ENCODE assay signal across 2 cellular contexts in the genomic region with DNA sequence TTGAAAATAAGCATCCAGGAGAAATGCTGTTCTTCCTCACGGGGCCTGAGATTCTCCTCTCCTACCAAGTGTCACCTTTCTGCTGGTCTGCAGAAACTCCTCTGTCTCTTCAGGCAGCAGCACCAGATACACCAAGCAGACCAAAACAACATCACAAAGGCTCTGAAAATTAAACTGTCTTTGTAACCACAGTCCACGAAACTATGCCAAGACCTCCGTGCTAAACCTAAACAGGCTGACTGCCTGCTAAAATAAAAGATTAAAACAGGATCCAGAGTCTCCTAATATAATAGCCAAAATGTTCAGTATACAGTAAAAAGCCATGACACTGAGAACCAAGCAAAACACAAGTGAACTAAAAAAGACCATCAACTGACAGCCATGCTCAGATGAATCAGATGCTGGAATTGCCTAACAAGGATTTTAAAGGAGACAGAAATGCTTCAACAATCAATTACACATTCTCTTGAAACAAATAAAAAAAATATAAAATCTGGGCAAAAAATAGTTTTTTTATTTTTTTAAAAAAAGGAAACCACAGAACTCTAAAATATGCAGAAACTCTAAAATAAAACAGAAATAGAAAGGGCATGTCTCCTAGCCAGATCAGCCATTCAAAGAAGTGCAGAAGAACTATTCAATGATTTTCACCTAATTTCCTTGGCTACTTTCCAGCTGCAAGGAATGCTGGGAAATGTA.
TF ChIP-seq lines count a peak whose summit lies in the region.

No MANE protein-coding gene starts in this region.

TF ChIP-seq in HEK293, 187 proteins besides CTCF, POLR2A, EP300 and RAD21 (continued from another document):
- TF ChIP-seq, protein P1, sequence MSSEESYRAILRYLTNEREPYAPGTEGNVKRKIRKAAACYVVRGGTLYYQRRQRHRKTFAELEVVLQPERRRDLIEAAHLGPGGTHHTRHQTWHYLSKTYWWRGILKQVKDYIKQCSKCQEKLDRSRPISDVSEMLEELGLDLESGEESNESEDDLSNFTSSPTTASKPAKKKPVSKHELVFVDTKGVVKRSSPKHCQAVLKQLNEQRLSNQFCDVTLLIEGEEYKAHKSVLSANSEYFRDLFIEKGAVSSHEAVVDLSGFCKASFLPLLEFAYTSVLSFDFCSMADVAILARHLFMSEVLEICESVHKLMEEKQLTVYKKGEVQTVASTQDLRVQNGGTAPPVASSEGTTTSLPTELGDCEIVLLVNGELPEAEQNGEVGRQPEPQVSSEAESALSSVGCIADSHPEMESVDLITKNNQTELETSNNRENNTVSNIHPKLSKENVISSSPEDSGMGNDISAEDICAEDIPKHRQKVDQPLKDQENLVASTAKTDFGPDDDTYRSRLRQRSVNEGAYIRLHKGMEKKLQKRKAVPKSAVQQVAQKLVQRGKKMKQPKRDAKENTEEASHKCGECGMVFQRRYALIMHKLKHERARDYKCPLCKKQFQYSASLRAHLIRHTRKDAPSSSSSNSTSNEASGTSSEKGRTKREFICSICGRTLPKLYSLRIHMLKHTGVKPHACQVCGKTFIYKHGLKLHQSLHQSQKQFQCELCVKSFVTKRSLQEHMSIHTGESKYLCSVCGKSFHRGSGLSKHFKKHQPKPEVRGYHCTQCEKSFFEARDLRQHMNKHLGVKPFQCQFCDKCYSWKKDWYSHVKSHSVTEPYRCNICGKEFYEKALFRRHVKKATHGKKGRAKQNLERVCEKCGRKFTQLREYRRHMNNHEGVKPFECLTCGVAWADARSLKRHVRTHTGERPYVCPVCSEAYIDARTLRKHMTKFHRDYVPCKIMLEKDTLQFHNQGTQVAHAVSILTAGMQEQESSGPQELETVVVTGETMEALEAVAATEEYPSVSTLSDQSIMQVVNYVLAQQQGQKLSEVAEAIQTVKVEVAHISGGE (tag by site-specific recombination; conservative IDR thresholded peaks at IDR 0.05; ENCODE audit: low read depth) = no peak
- TF ChIP-seq ZNF302 (tag by site-specific recombination; IDR thresholded peaks at IDR 0.05; ENCODE audit: low read depth) (no peak), ZBTB7A (tag by site-specific recombination; IDR thresholded peaks at IDR 0.05; ENCODE audit: low read depth) (no peak)

TF ChIP-seq in GM23338, 12 proteins besides CTCF, POLR2A, EP300 and RAD21 (continued from another document):
- TF ChIP-seq ZNF462 (CRISPR knock-in tag; IDR thresholded peaks at IDR 0.05) (no peak), ETS1 (IDR thresholded peaks at IDR 0.05) (no peak), STAT1 (IDR thresholded peaks at IDR 0.05; ENCODE audit: unreplicated experiment) (no peak), JUNB (IDR thresholded peaks at IDR 0.05; ENCODE audit: unreplicated experiment) (no peak), EZH2 (IDR thresholded peaks at IDR 0.05; ENCODE audit: low read depth, unreplicated experiment) (no peak)
